In genomic region chr2:1742680-1743395, GRCh38 we compare ENCODE assay signal across 9 cellular contexts. TPM values are rescaled to one million over a fixed set of nuclear protein-coding genes. Genes with fewer than 3 reads are reported as not detected.
DNase-seq lines count a peak whose midpoint lies in the region; ATAC-seq and TF ChIP-seq lines count a peak whose summit lies in the region.
"Had no signal": no experiment of that assay in that cellular context is flagged by ENCODE, and none has a peak within 500 bp of the region (broad histone marks: within the 10 kb centered on the region; RNA-seq: fewer than 3 reads in every experiment).

No MANE protein-coding gene starts in this region.

- no peak overlapping the region for H3K27ac Mint-ChIP-seq in effector memory CD8-positive, alpha-beta T cell
- no peak overlapping the region for H3K27ac Mint-ChIP-seq in stimulated activated effector memory CD8-positive, alpha-beta T cell treated with anti-CD3 and anti-CD28 coated beads, Interleukin-12 subunit alpha, Interleukin-12 subunit beta, amount 100 ng/mL, for 72 hours
- H3K27ac Mint-ChIP-seq in Calu3 (ENCODE audit: unreplicated experiment), result no peak overlapping the region

- H3K36me3 Mint-ChIP-seq in effector memory CD8-positive, alpha-beta T cell (ENCODE audit: insufficient read depth), result no peaks in the 10 kb centered on the region
- no peaks in the 10 kb centered on the region for H3K36me3 Mint-ChIP-seq in stimulated activated effector memory CD8-positive, alpha-beta T cell treated with anti-CD3 and anti-CD28 coated beads, Interleukin-12 subunit alpha, Interleukin-12 subunit beta, amount 100 ng/mL, for 72 hours
- peaks cover 13% of the 10 kb centered on the region for H3K36me3 Mint-ChIP-seq in Calu3 (ENCODE audit: insufficient read depth, unreplicated experiment)

- TF ChIP-seq CTCF in right lobe of liver (IDR thresholded peaks at IDR 0.05) (peak; percentile 23 to 35 (median 30)), Calu3 (IDR thresholded peaks at IDR 0.05; ENCODE audit: unreplicated experiment) (no peak)

- H3K9me3 Mint-ChIP-seq in effector memory CD8-positive, alpha-beta T cell, result peaks cover 2 to 13% of the 10 kb centered on the region in 2 donors
- H3K9me3 Mint-ChIP-seq in stimulated activated effector memory CD8-positive, alpha-beta T cell treated with anti-CD3 and anti-CD28 coated beads, Interleukin-12 subunit alpha, Interleukin-12 subunit beta, amount 100 ng/mL, for 72 hours, result no peaks in the 10 kb centered on the region
- peaks cover 14% of the 10 kb centered on the region for H3K9me3 Mint-ChIP-seq in Calu3 (ENCODE audit: low read depth, unreplicated experiment)

- DNase-seq in G401 (ENCODE audit: low spot score), result peak; percentile 16
- no peak for DNase-seq in SK-N-MC (ENCODE audit: low read depth, low spot score)
- no peak for DNase-seq in effector memory CD8-positive, alpha-beta T cell
- peak; percentile 55 to 67 (median 59) for DNase-seq in right lobe of liver
- DNase-seq in stimulated activated effector memory CD8-positive, alpha-beta T cell treated with anti-CD3 and anti-CD28 coated beads, Interleukin-12 subunit alpha, Interleukin-12 subunit beta, amount 100 ng/mL, for 72 hours (ENCODE audit: low spot score in 2 of 2), result no peak
- no peak for DNase-seq in Calu3
- no peak for DNase-seq in NCI-H1417 (lab: John Stamatoyannopoulos, UW)

- WGBS in right lobe of liver (ENCODE audit: insufficient coverage, low coverage, low lambda C conversion rate, missing lambda C conversion rate), result 3% methylated on average over 25 of the region's 54 CpGs

- H3K4me3 Mint-ChIP-seq in effector memory CD8-positive, alpha-beta T cell, result peak overlapping the region in 1 of 2 donors; percentile 65
- peak overlapping the region; percentile 47 for H3K4me3 Mint-ChIP-seq in stimulated activated effector memory CD8-positive, alpha-beta T cell treated with anti-CD3 and anti-CD28 coated beads, Interleukin-12 subunit alpha, Interleukin-12 subunit beta, amount 100 ng/mL, for 72 hours
- no peak overlapping the region for H3K4me3 Mint-ChIP-seq in Calu3 (ENCODE audit: low read depth, unreplicated experiment)

- TF ChIP-seq POLR2A in right lobe of liver (IDR thresholded peaks at IDR 0.05), result no peak

- H3K4me3 ChIP-seq in SK-N-MC (peak overlapping the region; percentile 90), right lobe of liver (peak overlapping the region; percentile 38 to 49 (median 46))

- ATAC-seq in effector memory CD8-positive, alpha-beta T cell (replicated peaks), result peak; percentile 32
- ATAC-seq in right lobe of liver (peak; percentile 55 to 62 (median 59)), GM21390 (IDR thresholded peaks at IDR 0.05; ENCODE audit: unreplicated experiment) (no peak)
- peak; percentile 5 for ATAC-seq in stimulated activated effector memory CD8-positive, alpha-beta T cell treated with anti-CD3 and anti-CD28 coated beads, Interleukin-12 subunit alpha, Interleukin-12 subunit beta, amount 100 ng/mL, for 72 hours

- H3K36me3 ChIP-seq in SK-N-MC (ENCODE audit: insufficient read depth, low read length) (peaks cover 25% of the 10 kb centered on the region), right lobe of liver (no peaks in the 10 kb centered on the region)

- intact Hi-C loops in right lobe of liver (cut with DNase I) (no loop called here), Calu3 (cut with micrococcal nuclease; ENCODE audit: unreplicated experiment) (no loop called here)

- H3K27me3 ChIP-seq in right lobe of liver, result no peaks in the 10 kb centered on the region

- peak overlapping the region; percentile 77 for H3K9ac ChIP-seq in SK-N-MC (ENCODE audit: insufficient read length)
- H3K9ac ChIP-seq: KMS-11 had no signal

- in situ Hi-C loops in G401 (cut with HindIII; ENCODE audit: low sequenced_read_pairs), result no loop called here

- BruUV-seq in Calu3 (replicated peaks; lab: Mats Ljungman, UMichigan), result no TSS peak

- peaks cover 12 to 49% of the 10 kb centered on the region in 2 donors for H3K27me3 Mint-ChIP-seq in effector memory CD8-positive, alpha-beta T cell
- no peaks in the 10 kb centered on the region for H3K27me3 Mint-ChIP-seq in Calu3 (ENCODE audit: unreplicated experiment)

- CTCF ChIA-PET in Calu3 (lab: Charles Lee), result no interaction called here

- no peaks in the 10 kb centered on the region for H3K9me3 ChIP-seq in SK-N-MC (ENCODE audit: low read depth, low read length)
- no peaks in the 10 kb centered on the region for H3K9me3 ChIP-seq in right lobe of liver

- no peaks in the 10 kb centered on the region for H3K4me1 ChIP-seq in right lobe of liver

- H3K4me1 Mint-ChIP-seq in effector memory CD8-positive, alpha-beta T cell (ENCODE audit: low read depth in 2 of 2), result peaks cover 0 to 2% of the 10 kb centered on the region in 2 donors
- no peaks in the 10 kb centered on the region for H3K4me1 Mint-ChIP-seq in stimulated activated effector memory CD8-positive, alpha-beta T cell treated with anti-CD3 and anti-CD28 coated beads, Interleukin-12 subunit alpha, Interleukin-12 subunit beta, amount 100 ng/mL, for 72 hours
- H3K4me1 Mint-ChIP-seq in Calu3 (ENCODE audit: low read depth, unreplicated experiment), result no peaks in the 10 kb centered on the region

- H3K27ac ChIP-seq in SK-N-MC, result peak overlapping the region; percentile 88
- peak overlapping the region; percentile 58 to 87 (median 63) for H3K27ac ChIP-seq in right lobe of liver
- H3K27ac ChIP-seq: KMS-11 had no signal

RNA-seq across cellular contexts. Expression of gene PXDN, which starts 1.5 kb away (rescaled TPM):
- 16.4 and 25.4 TPM in 2 replicates for total RNA-seq in G401 (2014; rRNA removed; shearing (Covaris generic))
- total RNA-seq in right lobe of liver (10 to 100 TPM in 3 of 6 experiments, 1 to 10 TPM in 3; 5.5 to 21.0 (median 11.4) TPM), Calu3 (2022) (not detected in 2 replicates)

Comparison
In these comparisons a context has a peak if more than half of its experiments do, and no peak if none do; other contexts are left out.
1. DNase-seq: peak in G401 (single experiment) and right lobe of liver (3 of 3); none in SK-N-MC (single experiment), effector memory CD8-positive, alpha-beta T cell (0 of 3), stimulated activated effector memory CD8-positive, alpha-beta T cell treated with anti-CD3 and anti-CD28 coated beads, Interleukin-12 subunit alpha, Interleukin-12 subunit beta, amount 100 ng/mL, for 72 hours (0 of 2), Calu3 (single experiment) and NCI-H1417 (0 of 3).